Comparison of ENCODE assay signal across 8 cellular contexts in genomic region chr13:99498304-99499161, GRCh38.
DNase-seq lines count a peak whose midpoint lies in the region; ATAC-seq and TF ChIP-seq lines count a peak whose summit lies in the region.

No MANE protein-coding gene starts in this region.

- ATAC-seq in GM19023 (IDR thresholded peaks at IDR 0.05; ENCODE audit: unreplicated experiment) = peak; percentile 53
- ATAC-seq in HG03196 (IDR thresholded peaks at IDR 0.05; ENCODE audit: unreplicated experiment) = peak; percentile 42
- ATAC-seq in activated CD4-positive, CD25-positive, alpha-beta regulatory T cell treated with anti-CD3 and anti-CD28 coated beads, Interleukin-2, amount 50 U/mL, for 24 hours = peak; percentile 81 to 84

- DNase-seq in AG09309 (ENCODE audit: low read depth) (peak; percentile 89), NCI-H446 (lab: John Stamatoyannopoulos, UW) (peak; percentile 79 to 93), cerebellar nuclear complex (lab: John Stamatoyannopoulos, UW) (peak; percentile 86 to 94), islet precursor cell (peak; percentile 99)
- peak; percentile 94 for DNase-seq in stimulated activated CD4-positive, alpha-beta T cell treated with anti-CD3 and anti-CD28 coated beads, Interleukin-12 subunit alpha, Interleukin-12 subunit beta, amount 100 ng/mL, for 4 hours

- peak overlapping the region; percentile 58 for H3K4me3 ChIP-seq in AG09309 (ENCODE audit: control insufficient read depth, low read depth, low read length)

- TF ChIP-seq CTCF in AG09309 (IDR thresholded peaks at IDR 0.05; ENCODE audit: control insufficient read depth, insufficient read depth, low read depth, low read length, missing control alignments) = no peak

Comparison
In these comparisons a context has a peak if more than half of its experiments do, and no peak if none do; other contexts are left out.
1. Peak in every context shown above with its lines: DNase-seq, ATAC-seq and H3K4me3 ChIP-seq.